23 cellular contexts compared by ENCODE assay signal in the genomic region with DNA sequence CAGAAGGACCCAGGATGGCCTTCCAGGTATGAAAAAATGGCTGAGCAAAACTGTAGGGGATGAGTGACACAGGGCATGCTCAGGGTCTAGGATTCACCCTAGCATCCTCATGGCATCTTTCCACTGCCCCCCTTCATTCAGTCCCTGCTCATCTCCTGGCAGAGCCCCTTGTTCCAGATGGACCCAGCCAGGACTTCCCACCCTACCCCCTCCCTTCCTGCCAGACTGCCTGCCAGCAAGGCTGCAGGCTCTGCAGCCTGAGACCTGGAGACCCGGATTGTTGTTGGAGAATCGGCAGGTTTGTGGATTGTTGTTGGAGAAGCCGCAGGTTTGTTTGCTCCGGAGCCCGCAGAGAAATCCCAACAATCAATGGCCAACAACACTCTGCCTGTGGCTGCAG. TPM values are rescaled to one million over a fixed set of nuclear protein-coding genes. Genes with fewer than 3 reads are reported as not detected.
"Had no signal": no experiment of that assay in that cellular context is flagged by ENCODE, and none has a peak within 500 bp of the region (broad histone marks: within the 10 kb centered on the region; RNA-seq: fewer than 3 reads in every experiment).

No MANE protein-coding gene starts in this region.

- H3K27ac ChIP-seq: cardiac muscle cell, esophagus squamous epithelium, lower lobe of right lung, neutrophil, parathyroid adenoma, stomach, WERI-Rb-1 had no signal

- ATAC-seq: effector memory CD8-positive, alpha-beta T cell; left cardiac atrium; lower lobe of right lung; naive thymus-derived CD8-positive, alpha-beta T cell; sciatic nerve; stimulated activated effector memory CD8-positive, alpha-beta T cell treated with anti-CD3 and anti-CD28 coated beads, Interleukin-12 subunit alpha, Interleukin-12 subunit beta, amount 100 ng/mL, for 72 hours had no signal

- H3K4me3 Mint-ChIP-seq: activated naive CD8-positive, alpha-beta T cell treated with anti-CD3 and anti-CD28 coated beads for 36 hours; effector memory CD8-positive, alpha-beta T cell; naive thymus-derived CD8-positive, alpha-beta T cell; stimulated activated effector memory CD8-positive, alpha-beta T cell treated with anti-CD3 and anti-CD28 coated beads, Interleukin-12 subunit alpha, Interleukin-12 subunit beta, amount 100 ng/mL, for 72 hours; type B pancreatic cell had no signal

- H3K27ac Mint-ChIP-seq: activated naive CD8-positive, alpha-beta T cell treated with anti-CD3 and anti-CD28 coated beads for 36 hours; effector memory CD8-positive, alpha-beta T cell; naive thymus-derived CD8-positive, alpha-beta T cell; stimulated activated effector memory CD8-positive, alpha-beta T cell treated with anti-CD3 and anti-CD28 coated beads, Interleukin-12 subunit alpha, Interleukin-12 subunit beta, amount 100 ng/mL, for 72 hours; type B pancreatic cell had no signal

- FAIRE-seq: islet of Langerhans had no signal

- H3K9me3 ChIP-seq: esophagus squamous epithelium, lower lobe of right lung, neutrophil, stomach had no signal

- H3K4me1 Mint-ChIP-seq: activated naive CD8-positive, alpha-beta T cell treated with anti-CD3 and anti-CD28 coated beads for 36 hours; stimulated activated effector memory CD8-positive, alpha-beta T cell treated with anti-CD3 and anti-CD28 coated beads, Interleukin-12 subunit alpha, Interleukin-12 subunit beta, amount 100 ng/mL, for 72 hours had no signal

- H3K9me3 Mint-ChIP-seq: activated naive CD8-positive, alpha-beta T cell treated with anti-CD3 and anti-CD28 coated beads for 36 hours; effector memory CD8-positive, alpha-beta T cell; naive thymus-derived CD8-positive, alpha-beta T cell; stimulated activated effector memory CD8-positive, alpha-beta T cell treated with anti-CD3 and anti-CD28 coated beads, Interleukin-12 subunit alpha, Interleukin-12 subunit beta, amount 100 ng/mL, for 72 hours; type B pancreatic cell had no signal

- H3K4me3 ChIP-seq: cardiac muscle cell, esophagus squamous epithelium, lower lobe of right lung, smooth muscle cell, stomach had no signal

- DNase-seq: activated CD4-positive, alpha-beta T cell treated with anti-CD3 and anti-CD28 coated beads for 1 hour; activated naive CD4-positive, alpha-beta T cell; activated naive CD8-positive, alpha-beta T cell treated with anti-CD3 and anti-CD28 coated beads for 36 hours; amniotic stem cell; effector memory CD8-positive, alpha-beta T cell; esophagus squamous epithelium; left cardiac atrium; lower lobe of right lung; naive thymus-derived CD8-positive, alpha-beta T cell; stimulated activated CD4-positive, alpha-beta T cell treated with anti-CD3 and anti-CD28 coated beads, Interleukin-4, amount 100 ng/mL, for 24 hours; stomach; WERI-Rb-1 had no signal

- H3K36me3 Mint-ChIP-seq: activated naive CD8-positive, alpha-beta T cell treated with anti-CD3 and anti-CD28 coated beads for 36 hours; naive thymus-derived CD8-positive, alpha-beta T cell; stimulated activated effector memory CD8-positive, alpha-beta T cell treated with anti-CD3 and anti-CD28 coated beads, Interleukin-12 subunit alpha, Interleukin-12 subunit beta, amount 100 ng/mL, for 72 hours; type B pancreatic cell had no signal

- H3K4me1 ChIP-seq: esophagus squamous epithelium, lower lobe of right lung, parathyroid adenoma, stomach had no signal

- H3K36me3 ChIP-seq: cardiac muscle cell, esophagus squamous epithelium, lower lobe of right lung, neutrophil, stomach had no signal

RNA-seq across cellular contexts. Expression of a gene that starts 6.6 kb away (rescaled TPM):
- total RNA-seq: activated CD8-positive, alpha-beta memory T cell treated with anti-CD3 and anti-CD28 coated beads for 36 hours; activated naive CD8-positive, alpha-beta T cell treated with anti-CD3 and anti-CD28 coated beads for 36 hours; dermis microvascular lymphatic vessel endothelial cell; esophagus squamous epithelium; lower lobe of right lung; mesenteric fat pad; naive thymus-derived CD8-positive, alpha-beta T cell; sciatic nerve; smooth muscle cell had no signal
- polyA plus RNA-seq: smooth muscle cell had no signal
